15 cellular contexts compared by ENCODE assay signal in genomic region chr19:51342631-51343569, GRCh38. TPM values are rescaled to one million over a fixed set of nuclear protein-coding genes. Genes with fewer than 3 reads are reported as not detected.
A peak's percentile ranks its signal among the peaks of the same experiment; 100 is the strongest.
DNase-seq lines count a peak whose midpoint lies in the region; ATAC-seq and TF ChIP-seq lines count a peak whose summit lies in the region.
"Had no signal": no experiment of that assay in that cellular context is flagged by ENCODE, and none has a peak within 500 bp of the region (broad histone marks: within the 10 kb centered on the region; RNA-seq: fewer than 3 reads in every experiment).

No MANE protein-coding gene starts in this region.

- POLR2A ChIA-PET in activated naive CD8-positive, alpha-beta T cell treated with anti-CD3 and anti-CD28 coated beads, Interleukin-2, amount 10 ng/mL, durations not matched to agents 7 days and 5 days (lab: Charles Lee) = interaction anchor here (0.9 to 1.4 kb wide), 2 partner anchors 16 to 23 kb away, joined by 3 to 7 read pairs; partner anchors contain the start of gene ETFB
- POLR2A ChIA-PET in activated B cell treated with CpG ODN at 0.5 μM for 24 hours (lab: Charles Lee) = interaction anchor here (1.1 to 4.9 kb wide), 3 partner anchors 25 to 75 kb away, joined by 3 to 49 read pairs (median 3); partner anchors contain the start of gene SIGLEC10

- peak overlapping the region; percentile 39 for H3K27ac Mint-ChIP-seq in activated naive CD8-positive, alpha-beta T cell treated with anti-CD3 and anti-CD28 coated beads, Interleukin-2, amount 10 ng/mL, durations not matched to agents 7 days and 5 days
- H3K27ac Mint-ChIP-seq in activated naive CD8-positive, alpha-beta T cell treated with anti-CD3 and anti-CD28 coated beads for 36 hours = no peak overlapping the region
- H3K27ac Mint-ChIP-seq in activated B cell treated with CpG ODN at 0.5 μM for 24 hours (peak overlapping the region; percentile 65), immature natural killer cell (peak overlapping the region in 2 of 6 donors; percentile 26 to 55)
- H3K27ac Mint-ChIP-seq in stimulated activated memory B cell treated with anti-CD40 and anti-IgM and Interleukin-4, amounts not matched to agents 10 μg/mL and 1 μg/mL and 100 μg/mL, for 72 hours = peak overlapping the region; percentile 50

- intact Hi-C loops in activated B cell treated with CpG ODN at 0.5 μM for 24 hours (cut with micrococcal nuclease) = no loop called here

- no peak for DNase-seq in activated naive CD8-positive, alpha-beta T cell treated with anti-CD3 and anti-CD28 coated beads, Interleukin-2, amount 10 ng/mL, durations not matched to agents 7 days and 5 days
- DNase-seq in activated naive CD8-positive, alpha-beta T cell treated with anti-CD3 and anti-CD28 coated beads for 36 hours = no peak
- no peak for DNase-seq in activated B cell treated with CpG ODN at 0.5 μM for 24 hours
- no peak for DNase-seq in immature natural killer cell
- no peak for DNase-seq in HCEC 1CT
- no peak for DNase-seq in pons (ENCODE audit: low spot score)
- DNase-seq: amniotic stem cell; DMS153; hypothalamus; stimulated activated CD4-positive, alpha-beta T cell treated with anti-CD3 and anti-CD28 coated beads, Interleukin-4, amount 100 ng/mL, for 1 hour; transverse colon had no signal

- CTCF ChIA-PET in activated B cell treated with CpG ODN at 0.5 μM for 24 hours (lab: Charles Lee) = interaction anchor here (1.0 to 2.0 kb wide), 2 partner anchors 23 to 65 kb away, joined by 5 to 7 read pairs; partner anchors contain the start of gene ETFB

- H3K4me1 Mint-ChIP-seq in activated naive CD8-positive, alpha-beta T cell treated with anti-CD3 and anti-CD28 coated beads, Interleukin-2, amount 10 ng/mL, durations not matched to agents 7 days and 5 days = peaks cover 18% of the 10 kb centered on the region
- H3K4me1 Mint-ChIP-seq in activated naive CD8-positive, alpha-beta T cell treated with anti-CD3 and anti-CD28 coated beads for 36 hours = peaks cover 9% of the 10 kb centered on the region
- peaks cover 54% of the 10 kb centered on the region for H3K4me1 Mint-ChIP-seq in activated B cell treated with CpG ODN at 0.5 μM for 24 hours
- H3K4me1 Mint-ChIP-seq in immature natural killer cell = peaks cover 15 to 16% of the 10 kb centered on the region in 2 donors
- H3K4me1 Mint-ChIP-seq in stimulated activated memory B cell treated with anti-CD40 and anti-IgM and Interleukin-4, amounts not matched to agents 10 μg/mL and 1 μg/mL and 100 μg/mL, for 72 hours = peaks cover 58% of the 10 kb centered on the region

- ATAC-seq in activated naive CD8-positive, alpha-beta T cell treated with anti-CD3 and anti-CD28 coated beads, Interleukin-2, amount 10 ng/mL, durations not matched to agents 7 days and 5 days (ENCODE audit: low read depth) = no peak
- ATAC-seq in activated B cell treated with CpG ODN at 0.5 μM for 24 hours (ENCODE audit: low read depth) (no peak), HG02970 (IDR thresholded peaks at IDR 0.05; ENCODE audit: low FRiP score, unreplicated experiment) (no peak)
- ATAC-seq in stimulated activated memory B cell treated with anti-CD40 and anti-IgM and Interleukin-4, amounts not matched to agents 10 μg/mL and 1 μg/mL and 100 μg/mL, for 72 hours = no peak
- ATAC-seq: left lobe of liver had no signal

- no peaks in the 10 kb centered on the region for H3K9me3 Mint-ChIP-seq in activated naive CD8-positive, alpha-beta T cell treated with anti-CD3 and anti-CD28 coated beads, Interleukin-2, amount 10 ng/mL, durations not matched to agents 7 days and 5 days
- no peaks in the 10 kb centered on the region for H3K9me3 Mint-ChIP-seq in activated naive CD8-positive, alpha-beta T cell treated with anti-CD3 and anti-CD28 coated beads for 36 hours
- no peaks in the 10 kb centered on the region for H3K9me3 Mint-ChIP-seq in activated B cell treated with CpG ODN at 0.5 μM for 24 hours
- no peaks in the 10 kb centered on the region for H3K9me3 Mint-ChIP-seq in immature natural killer cell
- no peaks in the 10 kb centered on the region for H3K9me3 Mint-ChIP-seq in stimulated activated memory B cell treated with anti-CD40 and anti-IgM and Interleukin-4, amounts not matched to agents 10 μg/mL and 1 μg/mL and 100 μg/mL, for 72 hours

- no peak for TF ChIP-seq CTCF in activated B cell treated with CpG ODN at 0.5 μM for 24 hours (IDR thresholded peaks at IDR 0.05)

- peaks cover 10% of the 10 kb centered on the region for H3K27me3 Mint-ChIP-seq in activated naive CD8-positive, alpha-beta T cell treated with anti-CD3 and anti-CD28 coated beads, Interleukin-2, amount 10 ng/mL, durations not matched to agents 7 days and 5 days
- H3K27me3 Mint-ChIP-seq in activated naive CD8-positive, alpha-beta T cell treated with anti-CD3 and anti-CD28 coated beads for 36 hours = peaks cover 5% of the 10 kb centered on the region
- H3K27me3 Mint-ChIP-seq in activated B cell treated with CpG ODN at 0.5 μM for 24 hours (no peaks in the 10 kb centered on the region), immature natural killer cell (ENCODE audit: low read depth in 3 of 3) (peaks cover 0 to 8% (median 5%) of the 10 kb centered on the region in 3 donors)
- no peaks in the 10 kb centered on the region for H3K27me3 Mint-ChIP-seq in stimulated activated memory B cell treated with anti-CD40 and anti-IgM and Interleukin-4, amounts not matched to agents 10 μg/mL and 1 μg/mL and 100 μg/mL, for 72 hours

- H3K36me3 Mint-ChIP-seq in activated naive CD8-positive, alpha-beta T cell treated with anti-CD3 and anti-CD28 coated beads, Interleukin-2, amount 10 ng/mL, durations not matched to agents 7 days and 5 days = peaks cover 9% of the 10 kb centered on the region
- H3K36me3 Mint-ChIP-seq in activated naive CD8-positive, alpha-beta T cell treated with anti-CD3 and anti-CD28 coated beads for 36 hours = peaks cover 3% of the 10 kb centered on the region
- H3K36me3 Mint-ChIP-seq in activated B cell treated with CpG ODN at 0.5 μM for 24 hours (ENCODE audit: low read depth) = peaks cover 13% of the 10 kb centered on the region
- peaks cover 4 to 12% (median 9%) of the 10 kb centered on the region in 3 donors for H3K36me3 Mint-ChIP-seq in immature natural killer cell
- H3K36me3 Mint-ChIP-seq in stimulated activated memory B cell treated with anti-CD40 and anti-IgM and Interleukin-4, amounts not matched to agents 10 μg/mL and 1 μg/mL and 100 μg/mL, for 72 hours = peaks cover 11% of the 10 kb centered on the region

- H3K4me3 Mint-ChIP-seq in activated naive CD8-positive, alpha-beta T cell treated with anti-CD3 and anti-CD28 coated beads, Interleukin-2, amount 10 ng/mL, durations not matched to agents 7 days and 5 days = no peak overlapping the region
- H3K4me3 Mint-ChIP-seq in activated naive CD8-positive, alpha-beta T cell treated with anti-CD3 and anti-CD28 coated beads for 36 hours = no peak overlapping the region
- peak overlapping the region; percentile 6 for H3K4me3 Mint-ChIP-seq in activated B cell treated with CpG ODN at 0.5 μM for 24 hours
- peak overlapping the region in 3 of 5 donors; percentile 7 to 22 (median 7) for H3K4me3 Mint-ChIP-seq in immature natural killer cell
- no peak overlapping the region for H3K4me3 Mint-ChIP-seq in stimulated activated memory B cell treated with anti-CD40 and anti-IgM and Interleukin-4, amounts not matched to agents 10 μg/mL and 1 μg/mL and 100 μg/mL, for 72 hours

RNA-seq across cellular contexts. Expression of gene VSIG10L, which starts 1.0 kb away (rescaled TPM):
- total RNA-seq in activated naive CD8-positive, alpha-beta T cell treated with anti-CD3 and anti-CD28 coated beads, Interleukin-2, amount 10 ng/mL, durations not matched to agents 7 days and 5 days = under 1 TPM; 0.62 to 0.94 TPM
- total RNA-seq in activated naive CD8-positive, alpha-beta T cell treated with anti-CD3 and anti-CD28 coated beads for 36 hours = 1 to 10 TPM; 1.3 to 1.6 TPM
- 0.95 and 0.98 TPM in 2 replicates for total RNA-seq in activated B cell treated with CpG ODN at 0.5 μM for 24 hours
- polyA plus RNA-seq in immature natural killer cell = under 1 TPM in 1 of 3 donors, not detected in 2; 0.38 TPM

RNA-seq across cellular contexts. Expression of gene ETFB, which starts 23.3 kb away (rescaled TPM):
- total RNA-seq in activated naive CD8-positive, alpha-beta T cell treated with anti-CD3 and anti-CD28 coated beads, Interleukin-2, amount 10 ng/mL, durations not matched to agents 7 days and 5 days = 100 to 1,000 TPM; 121 to 124 TPM
- 100 to 1,000 TPM; 115 to 130 TPM for total RNA-seq in activated naive CD8-positive, alpha-beta T cell treated with anti-CD3 and anti-CD28 coated beads for 36 hours
- total RNA-seq in activated B cell treated with CpG ODN at 0.5 μM for 24 hours = 43.8 and 49.0 TPM in 2 replicates
- polyA plus RNA-seq in immature natural killer cell = 10 to 100 TPM; 49.9 to 74.4 (median 69.3) TPM

RNA-seq across cellular contexts. Expression of gene CLDND2, which starts 25.9 kb away (rescaled TPM):
- 10 to 100 TPM; 11.6 to 13.4 TPM for total RNA-seq in activated naive CD8-positive, alpha-beta T cell treated with anti-CD3 and anti-CD28 coated beads, Interleukin-2, amount 10 ng/mL, durations not matched to agents 7 days and 5 days
- total RNA-seq in activated naive CD8-positive, alpha-beta T cell treated with anti-CD3 and anti-CD28 coated beads for 36 hours = 1 to 10 TPM; 2.0 to 3.8 TPM
- 2.2 TPM in 1 of 2 replicates, not detected in the other for total RNA-seq in activated B cell treated with CpG ODN at 0.5 μM for 24 hours
- polyA plus RNA-seq in immature natural killer cell = under 1 TPM in 1 of 3 donors, not detected in 2; 0.83 TPM
- total RNA-seq: HT1080, left lobe of liver, transverse colon had no signal

RNA-seq across cellular contexts. Expression of gene NKG7, which starts 29.6 kb away (rescaled TPM):
- 100 to 1,000 TPM; 263 TPM for total RNA-seq in activated naive CD8-positive, alpha-beta T cell treated with anti-CD3 and anti-CD28 coated beads, Interleukin-2, amount 10 ng/mL, durations not matched to agents 7 days and 5 days
- total RNA-seq in activated naive CD8-positive, alpha-beta T cell treated with anti-CD3 and anti-CD28 coated beads for 36 hours = 10 to 100 TPM; 85.3 to 91.9 TPM
- 1.6 and 2.1 TPM in 2 replicates for total RNA-seq in activated B cell treated with CpG ODN at 0.5 μM for 24 hours
- 1,000 to 10,000 TPM; 7,925 to 8,923 (median 8,385) TPM for polyA plus RNA-seq in immature natural killer cell
- total RNA-seq: HT1080 had no signal

RNA-seq across cellular contexts. Expression of gene IGLON5, which starts 31.5 kb away (rescaled TPM):
- total RNA-seq in activated naive CD8-positive, alpha-beta T cell treated with anti-CD3 and anti-CD28 coated beads, Interleukin-2, amount 10 ng/mL, durations not matched to agents 7 days and 5 days = under 1 TPM in 1 of 2 experiments, not detected in 1; 0.11 TPM
- under 1 TPM; 0.12 to 0.18 TPM for total RNA-seq in activated naive CD8-positive, alpha-beta T cell treated with anti-CD3 and anti-CD28 coated beads for 36 hours
- not detected in 2 replicates for total RNA-seq in activated B cell treated with CpG ODN at 0.5 μM for 24 hours
- polyA plus RNA-seq in immature natural killer cell = not detected
- total RNA-seq: HT1080 had no signal

Comparison
In these comparisons a context has a peak if more than half of its experiments do, and no peak if none do; other contexts are left out.
1. H3K4me3 Mint-ChIP-seq: peak in activated B cell treated with CpG ODN at 0.5 μM for 24 hours (single experiment) and immature natural killer cell (3 of 5); none in activated naive CD8-positive, alpha-beta T cell treated with anti-CD3 and anti-CD28 coated beads, Interleukin-2, amount 10 ng/mL, durations not matched to agents 7 days and 5 days (single experiment), activated naive CD8-positive, alpha-beta T cell treated with anti-CD3 and anti-CD28 coated beads for 36 hours (single experiment) and stimulated activated memory B cell treated with anti-CD40 and anti-IgM and Interleukin-4, amounts not matched to agents 10 μg/mL and 1 μg/mL and 100 μg/mL, for 72 hours (single experiment).